In the genomic region with DNA sequence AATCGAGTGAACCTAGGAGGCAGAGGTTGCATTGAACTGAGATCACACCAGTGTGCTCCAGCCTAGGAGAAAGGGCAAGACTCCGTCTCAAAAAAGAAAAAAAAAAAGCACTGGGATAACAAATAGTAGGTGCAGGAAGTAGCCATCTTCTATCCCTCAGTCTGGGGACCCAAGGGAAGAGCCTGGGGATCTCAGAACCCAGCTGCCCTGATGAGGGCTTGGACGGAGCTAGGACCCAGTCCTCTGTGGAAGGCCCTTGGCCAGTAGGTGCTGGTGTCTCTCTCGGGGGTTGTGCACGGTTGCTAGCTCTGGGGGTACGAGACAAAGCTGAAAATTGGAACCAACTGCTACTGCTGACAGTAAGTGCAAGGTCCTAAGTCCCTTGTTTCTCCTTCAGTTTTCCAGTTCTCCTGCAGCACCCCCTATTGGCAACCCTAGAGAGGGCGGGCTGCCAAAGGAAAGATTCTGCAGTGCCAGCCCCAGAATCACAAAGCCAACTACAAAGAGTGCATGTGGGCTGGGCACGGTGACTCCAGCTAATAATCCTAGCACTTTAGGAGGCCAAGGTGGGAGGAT, we compare ENCODE assay signal across 8 cellular contexts. TPM values are rescaled to one million over a fixed set of nuclear protein-coding genes. Genes with fewer than 3 reads are reported as not detected.
DNase-seq lines count a peak whose midpoint lies in the region; ATAC-seq and TF ChIP-seq lines count a peak whose summit lies in the region.

No MANE protein-coding gene starts in this region.

- H3K27me3 Mint-ChIP-seq in MCF 10A (ENCODE audit: insufficient read depth, unreplicated experiment), result no peaks in the 10 kb centered on the region

- no TSS peak for BruUV-seq in MCF 10A (replicated peaks; lab: Mats Ljungman, UMichigan)

- peak; percentile 85 for TF ChIP-seq CTCF in C4-2B (conservative IDR thresholded peaks at IDR 0.05)
- no peak for TF ChIP-seq CTCF in HEK293 (tag by site-specific recombination; IDR thresholded peaks at IDR 0.05)
- peak; percentile 64 for TF ChIP-seq CTCF in MCF 10A (IDR thresholded peaks at IDR 0.05; ENCODE audit: unreplicated experiment)

- no peaks in the 10 kb centered on the region for H3K9me3 ChIP-seq in HEK293 (ENCODE audit: control insufficient read depth, insufficient read depth, low read depth, low read length)

- no peak overlapping the region for H3K27ac ChIP-seq in C4-2B
- no peak overlapping the region for H3K27ac ChIP-seq in HEK293 (ENCODE audit: extremely low read depth, low read depth, low read length)

- H3K4me3 Mint-ChIP-seq in MCF 10A (ENCODE audit: unreplicated experiment), result no peak overlapping the region

- H3K36me3 Mint-ChIP-seq in MCF 10A (ENCODE audit: insufficient read depth, unreplicated experiment), result peaks cover 69% of the 10 kb centered on the region

- H3K36me3 ChIP-seq in HEK293 (ENCODE audit: control insufficient read depth in 2 of 2, insufficient read depth in 1 of 2, low read length in 2 of 2), result peaks cover 0 to 25% of the 10 kb centered on the region in 2 experiments; a peak in 2 of 3 replicates

- H3K4me1 Mint-ChIP-seq in MCF 10A (ENCODE audit: insufficient read depth, unreplicated experiment), result no peaks in the 10 kb centered on the region

- no peak overlapping the region for H3K4me3 ChIP-seq in HEK293 (ENCODE audit: low read depth, low read length)

- H3K27ac Mint-ChIP-seq in MCF 10A (ENCODE audit: low read depth, unreplicated experiment), result no peak overlapping the region

- intact Hi-C loops in MCF 10A (cut with micrococcal nuclease), result loop anchor here (1.0 to 2.0 kb wide), 2 partner anchors 118 to 202 kb away; no protein-coding TSS in a partner anchor

- no peaks in the 10 kb centered on the region for H3K9me3 Mint-ChIP-seq in MCF 10A (ENCODE audit: unreplicated experiment)

- DNase-seq in RPMI8226 (peak; percentile 14), MCF 10A (ENCODE audit: unreplicated experiment) (peak; percentile 61), islet precursor cell (peak; percentile 77), SHP77 treated with DMSO at 0.1 percent for 48 hours (lab: John Stamatoyannopoulos, UW) (no peak)
- peak; percentile 15 for DNase-seq in stimulated activated CD4-positive, alpha-beta T cell treated with anti-CD3 and anti-CD28 coated beads, Interleukin-4, amount 100 ng/mL, for 1 hour

- ATAC-seq in HG02870 (IDR thresholded peaks at IDR 0.05; ENCODE audit: unreplicated experiment), result no peak

- POLR2A ChIA-PET in HEK293 (lab: Yijun Ruan, JAX), result interaction anchor here (0.7 kb wide), 1 partner anchor 339 kb away, joined by 10 read pairs; no protein-coding TSS in a partner anchor
- POLR2A ChIA-PET in MCF 10A (lab: Yijun Ruan, JAX), result interaction anchor here (0.7 kb wide), 1 partner anchor 730 kb away, joined by 3 read pairs; no protein-coding TSS in a partner anchor

- H3K4me1 ChIP-seq in HEK293 (ENCODE audit: control insufficient read depth, insufficient read depth, low read length), result no peaks in the 10 kb centered on the region

- CTCF ChIA-PET in HEK293 (lab: Yijun Ruan, JAX) (interaction anchor here (0.5 to 3.8 kb wide), 22 partner anchors 8 to 611 kb away, joined by 3 to 37 read pairs (median 4); a partner anchor contains a TSS), MCF 10A (lab: Yijun Ruan, JAX) (interaction anchor here (0.6 to 1.3 kb wide), 8 partner anchors 14 to 278 kb away, joined by 3 to 9 read pairs (median 4); no protein-coding TSS in a partner anchor)

TF ChIP-seq in HEK293, 187 proteins besides CTCF, POLR2A, EP300 and RAD21:
- TF ChIP-seq ZBTB48 (tag by site-specific recombination; IDR thresholded peaks at IDR 0.05), result peak; percentile 69; the same call in 1 of the 2 replicates
- TF ChIP-seq, protein P1, sequence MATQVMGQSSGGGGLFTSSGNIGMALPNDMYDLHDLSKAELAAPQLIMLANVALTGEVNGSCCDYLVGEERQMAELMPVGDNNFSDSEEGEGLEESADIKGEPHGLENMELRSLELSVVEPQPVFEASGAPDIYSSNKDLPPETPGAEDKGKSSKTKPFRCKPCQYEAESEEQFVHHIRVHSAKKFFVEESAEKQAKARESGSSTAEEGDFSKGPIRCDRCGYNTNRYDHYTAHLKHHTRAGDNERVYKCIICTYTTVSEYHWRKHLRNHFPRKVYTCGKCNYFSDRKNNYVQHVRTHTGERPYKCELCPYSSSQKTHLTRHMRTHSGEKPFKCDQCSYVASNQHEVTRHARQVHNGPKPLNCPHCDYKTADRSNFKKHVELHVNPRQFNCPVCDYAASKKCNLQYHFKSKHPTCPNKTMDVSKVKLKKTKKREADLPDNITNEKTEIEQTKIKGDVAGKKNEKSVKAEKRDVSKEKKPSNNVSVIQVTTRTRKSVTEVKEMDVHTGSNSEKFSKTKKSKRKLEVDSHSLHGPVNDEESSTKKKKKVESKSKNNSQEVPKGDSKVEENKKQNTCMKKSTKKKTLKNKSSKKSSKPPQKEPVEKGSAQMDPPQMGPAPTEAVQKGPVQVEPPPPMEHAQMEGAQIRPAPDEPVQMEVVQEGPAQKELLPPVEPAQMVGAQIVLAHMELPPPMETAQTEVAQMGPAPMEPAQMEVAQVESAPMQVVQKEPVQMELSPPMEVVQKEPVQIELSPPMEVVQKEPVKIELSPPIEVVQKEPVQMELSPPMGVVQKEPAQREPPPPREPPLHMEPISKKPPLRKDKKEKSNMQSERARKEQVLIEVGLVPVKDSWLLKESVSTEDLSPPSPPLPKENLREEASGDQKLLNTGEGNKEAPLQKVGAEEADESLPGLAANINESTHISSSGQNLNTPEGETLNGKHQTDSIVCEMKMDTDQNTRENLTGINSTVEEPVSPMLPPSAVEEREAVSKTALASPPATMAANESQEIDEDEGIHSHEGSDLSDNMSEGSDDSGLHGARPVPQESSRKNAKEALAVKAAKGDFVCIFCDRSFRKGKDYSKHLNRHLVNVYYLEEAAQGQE (tag by site-specific recombination; IDR thresholded peaks at IDR 0.05), result no peak
- peak; percentile 65 for TF ChIP-seq ZNF654 (tag by site-specific recombination; IDR thresholded peaks at IDR 0.05; ENCODE audit: low read depth)
TF ChIP-seq in HEK293: peak in this region for 2.

RNA-seq across cellular contexts. Expression of a gene that starts 57.6 kb away (rescaled TPM):
- 34.2 and 35.9 TPM in 2 replicates for total RNA-seq in MCF 10A (2022)
